ENCODE assay signal across 8 cellular contexts in the genomic region with DNA sequence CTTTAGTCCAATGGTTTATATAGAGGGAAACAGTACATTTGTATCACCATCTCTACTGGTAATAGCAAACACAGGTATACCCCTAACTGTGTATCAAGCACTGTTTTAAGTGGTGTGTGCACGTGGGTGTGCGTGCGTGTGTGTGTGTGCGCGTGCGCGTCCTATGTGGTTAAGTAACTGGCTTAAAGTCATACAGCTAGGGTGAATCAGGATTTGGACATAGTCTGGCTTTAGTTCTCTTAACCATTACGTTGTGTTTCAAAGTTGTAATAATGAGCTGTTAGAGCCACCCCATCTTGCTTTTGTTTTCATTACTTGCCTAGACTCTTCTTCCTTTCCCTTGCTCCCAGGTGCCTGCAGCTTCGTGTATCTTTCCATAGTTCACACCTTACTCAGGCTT. TPM values are rescaled to one million over a fixed set of nuclear protein-coding genes. Genes with fewer than 3 reads are reported as not detected.
DNase-seq lines count a peak whose midpoint lies in the region; ATAC-seq and TF ChIP-seq lines count a peak whose summit lies in the region.

No MANE protein-coding gene starts in this region.

- H3K27ac Mint-ChIP-seq in Caco-2 (ENCODE audit: unreplicated experiment): peak overlapping the region; percentile 97
- no peak overlapping the region for H3K27ac Mint-ChIP-seq in activated naive CD8-positive, alpha-beta T cell treated with anti-CD3 and anti-CD28 coated beads, Interleukin-2, amount 10 ng/mL, durations not matched to agents 7 days and 5 days

- intact Hi-C loops in Caco-2 (cut with micrococcal nuclease; ENCODE audit: unreplicated experiment) (no loop called here), lower leg skin (cut with DNase I; ENCODE audit: low total_unique reads) (loop anchor here (10.0 kb wide), 1 partner anchor 78 kb away; no protein-coding TSS in a partner anchor)

- H3K36me3 Mint-ChIP-seq in Caco-2 (ENCODE audit: insufficient read depth, unreplicated experiment): peaks cover 19% of the 10 kb centered on the region
- peaks cover 2% of the 10 kb centered on the region for H3K36me3 Mint-ChIP-seq in activated naive CD8-positive, alpha-beta T cell treated with anti-CD3 and anti-CD28 coated beads, Interleukin-2, amount 10 ng/mL, durations not matched to agents 7 days and 5 days

- H3K4me1 Mint-ChIP-seq in Caco-2 (ENCODE audit: low read depth, unreplicated experiment): no peaks in the 10 kb centered on the region
- H3K4me1 Mint-ChIP-seq in activated naive CD8-positive, alpha-beta T cell treated with anti-CD3 and anti-CD28 coated beads, Interleukin-2, amount 10 ng/mL, durations not matched to agents 7 days and 5 days: peaks cover 33% of the 10 kb centered on the region

- H3K9me3 ChIP-seq in Caco-2: no peaks in the 10 kb centered on the region

- no peak for TF ChIP-seq POLR2A in lower leg skin (IDR thresholded peaks at IDR 0.05)

- ATAC-seq in activated naive CD8-positive, alpha-beta T cell treated with anti-CD3 and anti-CD28 coated beads, Interleukin-2, amount 10 ng/mL, durations not matched to agents 7 days and 5 days (ENCODE audit: low read depth): no peak
- no peak for ATAC-seq in GM19463 (IDR thresholded peaks at IDR 0.05; ENCODE audit: unreplicated experiment)
- no peak for ATAC-seq in GM18511 (IDR thresholded peaks at IDR 0.05; ENCODE audit: unreplicated experiment)
- no peak for ATAC-seq in HG02759 (IDR thresholded peaks at IDR 0.05; ENCODE audit: unreplicated experiment)

- no peaks in the 10 kb centered on the region for H3K27me3 Mint-ChIP-seq in Caco-2 (ENCODE audit: insufficient read depth, unreplicated experiment)
- no peaks in the 10 kb centered on the region for H3K27me3 Mint-ChIP-seq in activated naive CD8-positive, alpha-beta T cell treated with anti-CD3 and anti-CD28 coated beads, Interleukin-2, amount 10 ng/mL, durations not matched to agents 7 days and 5 days

- WGBS in lower leg skin, 2 donors: 49 to 63% methylated on average over 9 of the region's 9 CpGs

- CTCF ChIA-PET in Caco-2 (lab: Charles Lee): no interaction called here

- POLR2A ChIA-PET in Caco-2 (lab: Charles Lee): no interaction called here
- POLR2A ChIA-PET in activated naive CD8-positive, alpha-beta T cell treated with anti-CD3 and anti-CD28 coated beads, Interleukin-2, amount 10 ng/mL, durations not matched to agents 7 days and 5 days (lab: Charles Lee): interaction anchor here (1.5 kb wide), 1 partner anchor 99 kb away, joined by 6 read pairs; no protein-coding TSS in a partner anchor

- DNase-seq in Caco-2 (no peak), MV-4-11 (lab: John Stamatoyannopoulos, UW) (peak; percentile 87), myocyte (ENCODE audit: low read depth) (peak; percentile 4), lower leg skin (ENCODE audit: low spot score in 2 of 2) (no peak)
- peak; percentile 41 for DNase-seq in activated naive CD8-positive, alpha-beta T cell treated with anti-CD3 and anti-CD28 coated beads, Interleukin-2, amount 10 ng/mL, durations not matched to agents 7 days and 5 days

- no peaks in the 10 kb centered on the region for H3K36me3 ChIP-seq in Caco-2 (ENCODE audit: control insufficient read depth, insufficient read depth, low read length)

- no peaks in the 10 kb centered on the region for H3K27me3 ChIP-seq in Caco-2 (replicated peaks; ENCODE audit: control insufficient read depth, insufficient read depth, low read length)

- peaks cover 6% of the 10 kb centered on the region; the same call in 1 of the 2 replicates for H3K4me1 ChIP-seq in Caco-2

- TF ChIP-seq CTCF in Caco-2 (IDR thresholded peaks at IDR 0.05; ENCODE audit: insufficient read depth in 1 of 2, low read depth in 1 of 2, low read length in 1 of 2, severe bottlenecking in 1 of 2, unreplicated experiment in 1 of 2) (no peak), lower leg skin (IDR thresholded peaks at IDR 0.05) (no peak)

- peak overlapping the region; percentile 99 for H3K4me3 Mint-ChIP-seq in Caco-2 (ENCODE audit: unreplicated experiment)
- peak overlapping the region; percentile 96 for H3K4me3 Mint-ChIP-seq in activated naive CD8-positive, alpha-beta T cell treated with anti-CD3 and anti-CD28 coated beads, Interleukin-2, amount 10 ng/mL, durations not matched to agents 7 days and 5 days

- H3K4me3 ChIP-seq in Caco-2 (ENCODE audit: low read depth, low read length) (no peak overlapping the region), lower leg skin (ENCODE audit: low read depth, poor library complexity, severe bottlenecking) (no peak overlapping the region)

- BruUV-seq in Caco-2 (replicated peaks; lab: Mats Ljungman, UMichigan): no TSS peak

- H3K9me3 Mint-ChIP-seq in Caco-2 (ENCODE audit: unreplicated experiment): no peaks in the 10 kb centered on the region
- H3K9me3 Mint-ChIP-seq in activated naive CD8-positive, alpha-beta T cell treated with anti-CD3 and anti-CD28 coated beads, Interleukin-2, amount 10 ng/mL, durations not matched to agents 7 days and 5 days: no peaks in the 10 kb centered on the region

RNA-seq across cellular contexts. Expression of a gene that starts 2.1 kb away (rescaled TPM):
- 93.2 and 106 TPM in 2 replicates for total RNA-seq in Caco-2 (2022)
- 10 to 100 TPM; 68.1 to 72.7 TPM for total RNA-seq in activated naive CD8-positive, alpha-beta T cell treated with anti-CD3 and anti-CD28 coated beads, Interleukin-2, amount 10 ng/mL, durations not matched to agents 7 days and 5 days
- 137 and 148 TPM in 2 replicates for total RNA-seq in myocyte
- 137 TPM for polyA plus RNA-seq in myocyte (2012)
- 100 to 1,000 TPM; 101 to 139 (median 111) TPM for total RNA-seq in lower leg skin

RNA-seq across cellular contexts. Expression of a gene that starts 2.4 kb away (rescaled TPM):
- total RNA-seq in Caco-2 (2022): 143 and 150 TPM in 2 replicates
- total RNA-seq in activated naive CD8-positive, alpha-beta T cell treated with anti-CD3 and anti-CD28 coated beads, Interleukin-2, amount 10 ng/mL, durations not matched to agents 7 days and 5 days: 100 to 1,000 TPM; 104 to 113 TPM
- total RNA-seq in myocyte: 137 and 140 TPM in 2 replicates
- 117 TPM for polyA plus RNA-seq in myocyte (2012)
- 100 to 1,000 TPM; 125 to 170 (median 131) TPM for total RNA-seq in lower leg skin

Comparison
In these comparisons a context has a peak if more than half of its experiments do, and no peak if none do; other contexts are left out.
1. DNase-seq: peak in MV-4-11 (single experiment), activated naive CD8-positive, alpha-beta T cell treated with anti-CD3 and anti-CD28 coated beads, Interleukin-2, amount 10 ng/mL, durations not matched to agents 7 days and 5 days (single experiment) and myocyte (single experiment); none in Caco-2 (0 of 2) and lower leg skin (0 of 2).